In genomic region chr11:71120346-71120963, GRCh38 we compare ENCODE assay signal across 8 cellular contexts.
DNase-seq lines count a peak whose midpoint lies in the region; ATAC-seq, FAIRE-seq and TF ChIP-seq lines count a peak whose summit lies in the region.

No MANE protein-coding gene starts in this region.

- 0 out of 6 replicates have a peak, but pooled peaks of 2 of the 3 experiments have one; percentile 24 to 32 for TF ChIP-seq CTCF in K562 (IDR thresholded peaks at IDR 0.05 in 2 of 3, conservative IDR thresholded peaks at IDR 0.05 in 1 of 3; ENCODE audit: insufficient read depth in 2 of 3, low read depth in 1 of 3, low read length in 3 of 3)
- peak; percentile 40 to 52 (median 46) for TF ChIP-seq CTCF in nephron (IDR thresholded peaks at IDR 0.05; ENCODE audit: unreplicated experiment in 3 of 3)
- no peak for TF ChIP-seq CTCF in suprapubic skin (IDR thresholded peaks at IDR 0.05)

- H3K27ac Mint-ChIP-seq in nephron: peak overlapping the region in 2 of 3 experiments; percentile 52 to 70

- intact Hi-C loops in K562 (cut with micrococcal nuclease): no loop called here

- H3K9me1 ChIP-seq in K562 (ENCODE audit: control insufficient read depth, insufficient read depth, low read length): no peaks in the 10 kb centered on the region

- H3K4me3 Mint-ChIP-seq in nephron: no peak overlapping the region

- H3K27me3 Mint-ChIP-seq in nephron (ENCODE audit: low read depth): peaks cover 24% of the 10 kb centered on the region

- H3K27ac ChIP-seq in K562 (ENCODE audit: extremely low read depth, low read depth, low read length) (no peak overlapping the region), suprapubic skin (no peak overlapping the region)

- H3K4me1 ChIP-seq in K562 (replicated peaks in 1 of 2; ENCODE audit: control insufficient read depth in 2 of 2, insufficient read depth in 2 of 2, low read length in 2 of 2): no peaks in the 10 kb centered on the region
- H3K4me1 ChIP-seq in suprapubic skin: no peaks in the 10 kb centered on the region

- WGBS in K562 (ENCODE audit: insufficient coverage, low coverage, missing lambda C conversion rate): 2% methylated on average over 8 of the region's 8 CpGs
- WGBS in suprapubic skin: 30% methylated on average over 7 of the region's 8 CpGs

- H3K9me3 ChIP-seq in K562 (replicated peaks; ENCODE audit: control insufficient read depth, insufficient read depth, low read depth, low read length) (no peaks in the 10 kb centered on the region), suprapubic skin (no peaks in the 10 kb centered on the region)

- CTCF ChIA-PET in K562 (lab: Yijun Ruan, JAX; ENCODE audit: low intra/inter-chr PET ratio): no interaction called here

- H3K9ac ChIP-seq in K562 (ENCODE audit: insufficient read depth in 1 of 2, low read depth in 2 of 2, low read length in 2 of 2): no peak overlapping the region

- FAIRE-seq in K562 (lab: Jason Lieb, UNC) (no peak), RCC 7860 (lab: Jason Lieb, UNC) (no peak)

- no peak for TF ChIP-seq EP300 in K562 (IDR thresholded peaks at IDR 0.05; ENCODE audit: low read length)
- no peak for TF ChIP-seq EP300 in suprapubic skin (IDR thresholded peaks at IDR 0.05)

- H3K36me3 ChIP-seq in K562 (ENCODE audit: control insufficient read depth, insufficient read depth, low read length) (no peaks in the 10 kb centered on the region), suprapubic skin (no peaks in the 10 kb centered on the region)

- BruUV-seq in K562 (replicated peaks; lab: Mats Ljungman, UMichigan): no TSS peak

- H3K4me1 Mint-ChIP-seq in nephron: peaks cover 20% of the 10 kb centered on the region

- H4K20me1 ChIP-seq in K562 (replicated peaks; ENCODE audit: control insufficient read depth, insufficient read depth, low read length): no peaks in the 10 kb centered on the region

- no peaks in the 10 kb centered on the region for H3K79me2 ChIP-seq in K562 (ENCODE audit: control insufficient read depth, insufficient read depth, low read length)

- no peak overlapping the region for H2AFZ ChIP-seq in K562 (ENCODE audit: low read depth, low read length)

- in situ Hi-C loops in K562 (cut with MboI): no loop called here

- H3K27me3 ChIP-seq in K562 (ENCODE audit: control insufficient read depth in 2 of 2, insufficient read depth in 2 of 2, low read length in 2 of 2): peaks cover 0 to 31% of the 10 kb centered on the region in 2 experiments
- H3K27me3 ChIP-seq in suprapubic skin: no peaks in the 10 kb centered on the region

- H3K9me3 Mint-ChIP-seq in nephron: peaks cover 10% of the 10 kb centered on the region

- ATAC-seq in K562: peak; percentile 40; the same call in 1 of the 3 replicates
- no peak for ATAC-seq in GM18861 (IDR thresholded peaks at IDR 0.05; ENCODE audit: unreplicated experiment)

- peaks cover 10% of the 10 kb centered on the region for H3K36me3 Mint-ChIP-seq in nephron (ENCODE audit: low read depth)

- TF ChIP-seq POLR2A in K562 (conservative IDR thresholded peaks at IDR 0.05) (no peak), suprapubic skin (IDR thresholded peaks at IDR 0.05) (no peak)

- no peak overlapping the region for H3K4me3 ChIP-seq in K562
- no peak overlapping the region for H3K4me3 ChIP-seq in suprapubic skin

- no peak overlapping the region for H3K4me2 ChIP-seq in K562 (ENCODE audit: insufficient read depth, low read length)

- DNase-seq in EL (peak; percentile 2), NCI-H1092 (lab: John Stamatoyannopoulos, UW) (peak; percentile 83), K562 (ENCODE audit: extremely low read depth in 1 of 4, low spot score in 3 of 4) (peak in 1 of 4 experiments; percentile 8), suprapubic skin (ENCODE audit: low spot score in 2 of 2) (no peak), RCC 7860 (ENCODE audit: low spot score) (no peak), NCI-H187 (lab: John Stamatoyannopoulos, UW) (no peak)

- TF ChIP-seq RAD21 in K562 (CRISPR knock-in tag; conservative IDR thresholded peaks at IDR 0.05 in 1 of 2, IDR thresholded peaks at IDR 0.05 in 1 of 2): 0 out of 4 replicates have a peak, but pooled peaks of 1 of the 2 experiments have one; percentile 18

- POLR2A ChIA-PET in K562 (lab: Yijun Ruan, JAX): interaction anchor here (0.7 kb wide), 1 partner anchor 386 kb away, joined by 3 read pairs; no protein-coding TSS in a partner anchor

TF ChIP-seq in K562, 482 proteins besides CTCF, POLR2A, EP300 and RAD21:
- TF ChIP-seq CBX2 (IDR thresholded peaks at IDR 0.05; ENCODE audit: insufficient read depth, low read length, poor library complexity, severe bottlenecking) (no peak), CBFA2T3 (IDR thresholded peaks at IDR 0.05) (no peak), FOS (IDR thresholded peaks at IDR 0.05; ENCODE audit: extremely low read depth, insufficient read length) (no peak), HDGF (IDR thresholded peaks at IDR 0.05) (no peak), CHAMP1 (IDR thresholded peaks at IDR 0.05) (no peak), PTRF (tag; IDR thresholded peaks at IDR 0.05) (no peak), NR4A1 (CRISPR knock-in tag; IDR thresholded peaks at IDR 0.05) (no peak), NR4A1 (tag; IDR thresholded peaks at IDR 0.05) (no peak), PBX2 (CRISPR knock-in tag; IDR thresholded peaks at IDR 0.05; ENCODE audit: low read depth) (no peak), PBX2 (tag; conservative IDR thresholded peaks at IDR 0.05; ENCODE audit: low read depth) (no peak), ZNF507 (tag; conservative IDR thresholded peaks at IDR 0.05) (no peak), NFIC (IDR thresholded peaks at IDR 0.05) (no peak), ETV1 (tag; conservative IDR thresholded peaks at IDR 0.05; ENCODE audit: low read depth) (no peak), TSC22D4 (tag; IDR thresholded peaks at IDR 0.05) (no peak), ZFPM2 (CRISPR knock-in tag; IDR thresholded peaks at IDR 0.05) (no peak), RBM14 (IDR thresholded peaks at IDR 0.05; ENCODE audit: borderline replicate concordance, insufficient read depth, low read depth, low read length) (no peak), HDAC3 (IDR thresholded peaks at IDR 0.05; ENCODE audit: borderline replicate concordance, partially characterized antibody) (no peak), POLR2B (IDR thresholded peaks at IDR 0.05; ENCODE audit: low read depth, partially characterized antibody) (no peak), ARID1B (IDR thresholded peaks at IDR 0.05) (no peak), CREB5 (CRISPR knock-in tag; IDR thresholded peaks at IDR 0.05) (no peak), PRMT5 (CRISPR knock-in tag; IDR thresholded peaks at IDR 0.05) (no peak), NR3C1 (CRISPR knock-in tag; IDR thresholded peaks at IDR 0.05) (no peak)

Comparison
In these comparisons a context has a peak if more than half of its experiments do, and no peak if none do; other contexts are left out.
1. DNase-seq: peak in EL (single experiment) and NCI-H1092 (single experiment); none in suprapubic skin (0 of 2), RCC 7860 (single experiment) and NCI-H187 (0 of 2).
2. CTCF ChIP-seq: peak in K562 (2 of 3) and nephron (3 of 3); none in suprapubic skin (0 of 2).